ENCODE assay signal across 23 cellular contexts in the genomic region with DNA sequence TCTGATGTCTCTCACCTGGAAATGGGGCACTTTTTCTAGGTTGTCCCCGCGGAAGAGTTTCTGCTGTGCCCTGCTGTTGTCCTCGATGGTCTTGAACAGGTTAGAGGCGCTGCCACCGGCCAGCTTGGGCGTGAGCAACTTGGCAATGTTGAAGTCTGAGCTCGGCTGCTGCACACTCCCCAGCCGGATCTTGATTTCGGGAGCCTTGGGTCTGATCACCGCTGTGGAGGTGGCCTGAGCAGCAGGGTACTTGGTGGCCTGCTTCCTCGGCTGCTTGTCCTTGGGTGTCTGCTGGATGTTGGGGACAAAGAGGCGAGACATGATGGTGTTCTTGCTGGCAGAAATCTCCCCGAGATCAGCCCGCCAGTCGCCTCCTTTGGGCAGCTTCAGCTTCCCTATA. TPM values are rescaled to one million over a fixed set of nuclear protein-coding genes. Genes with fewer than 3 reads are reported as not detected.
"Had no signal": no experiment of that assay in that cellular context is flagged by ENCODE, and none has a peak within 500 bp of the region (broad histone marks: within the 10 kb centered on the region; RNA-seq: fewer than 3 reads in every experiment).

No MANE protein-coding gene starts in this region.

- H3K4me3 ChIP-seq: dorsolateral prefrontal cortex, heart left ventricle, pancreas, skin epidermis, stomach had no signal

- H3K9me3 Mint-ChIP-seq: neural crest cell had no signal

- H3K4me1 Mint-ChIP-seq: naive thymus-derived CD4-positive, alpha-beta T cell; stimulated activated naive B cell treated with anti-CD40 and anti-IgM and Interleukin-4, amounts not matched to agents 10 μg/mL and 1 μg/mL and 100 μg/mL, for 72 hours had no signal

- H3K4me3 Mint-ChIP-seq: naive thymus-derived CD4-positive, alpha-beta T cell; neural crest cell; stimulated activated naive B cell treated with anti-CD40 and anti-IgM and Interleukin-4, amounts not matched to agents 10 μg/mL and 1 μg/mL and 100 μg/mL, for 72 hours had no signal

- DNase-seq: cortex of kidney; dorsolateral prefrontal cortex; effector CD8-positive, alpha-beta T cell; foreskin melanocyte; hippocampal formation; kidney glomerular epithelial cell; mesendoderm; naive thymus-derived CD4-positive, alpha-beta T cell; occipital lobe; stimulated activated CD4-positive, alpha-beta T cell treated with anti-CD3 and anti-CD28 coated beads, Interleukin-2, amount 100 ng/mL, for 24 hours; stimulated activated CD4-positive, alpha-beta T cell treated with anti-CD3 and anti-CD28 coated beads, Interleukin-4, amount 100 ng/mL, for 4 hours; stimulated activated naive B cell treated with anti-CD40 and anti-IgM and Interleukin-4, amounts not matched to agents 10 μg/mL and 1 μg/mL and 100 μg/mL, for 72 hours; stomach; substantia nigra; trophoblast cell had no signal

- H3K27me3 ChIP-seq: dorsolateral prefrontal cortex, heart left ventricle, pancreas, stomach had no signal

- H3K9me3 ChIP-seq: heart left ventricle, pancreas, stomach had no signal

- ATAC-seq: heart left ventricle; naive thymus-derived CD4-positive, alpha-beta T cell; pancreas; stimulated activated naive B cell treated with anti-CD40 and anti-IgM and Interleukin-4, amounts not matched to agents 10 μg/mL and 1 μg/mL and 100 μg/mL, for 72 hours had no signal

- FAIRE-seq: pancreas, urothelium cell line had no signal

- H3K27me3 Mint-ChIP-seq: progenitor cell of endocrine pancreas had no signal

- H3K27ac ChIP-seq: dorsolateral prefrontal cortex, heart left ventricle, pancreas, skin epidermis, stomach had no signal

- H3K4me1 ChIP-seq: stomach had no signal

- H3K27ac Mint-ChIP-seq: naive thymus-derived CD4-positive, alpha-beta T cell; progenitor cell of endocrine pancreas; stimulated activated naive B cell treated with anti-CD40 and anti-IgM and Interleukin-4, amounts not matched to agents 10 μg/mL and 1 μg/mL and 100 μg/mL, for 72 hours had no signal

- H3K36me3 ChIP-seq: heart left ventricle, pancreas, stomach had no signal

RNA-seq across cellular contexts. Expression of gene C4orf54, which starts 6.3 kb away (rescaled TPM):
- total RNA-seq: lung microvascular endothelial cell; naive thymus-derived CD4-positive, alpha-beta T cell; progenitor cell of endocrine pancreas had no signal
- polyA plus RNA-seq: liver; naive thymus-derived CD4-positive, alpha-beta T cell had no signal
